Comparison of ENCODE assay signal across 14 cellular contexts in the genomic region with DNA sequence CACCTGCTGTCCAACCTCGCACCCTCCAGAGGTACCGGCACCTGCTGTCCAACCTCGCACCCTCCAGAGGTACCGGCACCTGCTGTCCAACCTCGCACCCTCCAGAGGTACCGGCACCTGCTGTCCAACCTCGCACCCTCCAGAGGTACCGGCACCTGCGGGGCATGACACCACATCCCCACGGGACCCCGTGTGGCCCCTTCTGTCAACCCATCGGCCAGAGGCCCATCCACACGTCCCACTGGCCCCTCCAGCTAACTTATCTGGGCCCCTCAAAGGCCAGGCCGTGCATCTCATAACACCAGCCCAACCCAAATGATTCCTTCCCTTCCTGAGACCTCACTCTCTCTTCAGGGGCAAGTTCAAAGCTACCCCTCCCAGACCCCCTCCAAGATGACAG. TPM values are rescaled to one million over a fixed set of nuclear protein-coding genes. Genes with fewer than 3 reads are reported as not detected.
DNase-seq lines count a peak whose midpoint lies in the region; ATAC-seq and TF ChIP-seq lines count a peak whose summit lies in the region.
"Not testable (repeated sequence)": the region's sequence is repeated elsewhere in the genome, so short reads cannot be mapped to it uniquely, and the experiment has no call there.
"Had no signal": no experiment of that assay in that cellular context is flagged by ENCODE, and none has a peak within 500 bp of the region (broad histone marks: within the 10 kb centered on the region; RNA-seq: fewer than 3 reads in every experiment).

No MANE protein-coding gene starts in this region.

- peaks cover 76% of the 10 kb centered on the region for H3K4me1 Mint-ChIP-seq in CD4-positive, alpha-beta T cell (ENCODE audit: low read depth)
- peaks cover 61% of the 10 kb centered on the region for H3K4me1 Mint-ChIP-seq in activated CD4-positive, alpha-beta T cell treated with anti-CD3 and anti-CD28 coated beads, Interleukin-2, amount 10 ng/mL, durations not matched to agents 24 days and 14 days
- peaks cover 79% of the 10 kb centered on the region for H3K4me1 Mint-ChIP-seq in activated T-cell treated with anti-CD3 and anti-CD28 coated beads, Interleukin-2, amount 50 U/mL, for 72 hours (ENCODE audit: low read depth)
- peaks cover 79% of the 10 kb centered on the region for H3K4me1 Mint-ChIP-seq in activated naive CD8-positive, alpha-beta T cell treated with anti-CD3 and anti-CD28 coated beads for 36 hours
- peaks cover 77 to 97% of the 10 kb centered on the region in 2 donors for H3K4me1 Mint-ChIP-seq in natural killer cell
- peaks cover 90% of the 10 kb centered on the region for H3K4me1 Mint-ChIP-seq in stimulated activated memory B cell treated with anti-CD40 and anti-IgM and Interleukin-4, amounts not matched to agents 10 μg/mL and 1 μg/mL and 100 μg/mL, for 72 hours

- not testable (repeated sequence) for H3K36me3 ChIP-seq in Loucy (ENCODE audit: insufficient read depth, low read length)

- not testable (repeated sequence) for H3K27me3 Mint-ChIP-seq in CD4-positive, alpha-beta T cell; activated CD4-positive, alpha-beta T cell treated with anti-CD3 and anti-CD28 coated beads, Interleukin-2, amount 10 ng/mL, durations not matched to agents 24 days and 14 days; activated T-cell treated with anti-CD3 and anti-CD28 coated beads, Interleukin-2, amount 50 U/mL, for 72 hours (ENCODE audit: low read depth); activated naive CD8-positive, alpha-beta T cell treated with anti-CD3 and anti-CD28 coated beads for 36 hours; natural killer cell (ENCODE audit: low read depth in 2 of 2); stimulated activated memory B cell treated with anti-CD40 and anti-IgM and Interleukin-4, amounts not matched to agents 10 μg/mL and 1 μg/mL and 100 μg/mL, for 72 hours

- not testable (repeated sequence) for H3K9me3 ChIP-seq in CD4-positive, alpha-beta T cell (ENCODE audit: control insufficient read depth, low read length); Loucy (ENCODE audit: insufficient read depth, low read depth, low read length)

- peaks cover 97% of the 10 kb centered on the region for H3K79me2 ChIP-seq in Loucy (ENCODE audit: insufficient read depth, low read length)

- H3F3A ChIP-seq in Loucy (ENCODE audit: low read depth), result not testable (repeated sequence)

- not testable (repeated sequence) for H3K9me2 ChIP-seq in Loucy (replicated peaks; ENCODE audit: low read depth, low read length)

- TF ChIP-seq CTCF in CD4-positive, alpha-beta T cell (IDR thresholded peaks at IDR 0.05); Loucy (conservative IDR thresholded peaks at IDR 0.05; ENCODE audit: low read length); natural killer cell (IDR thresholded peaks at IDR 0.05): not testable (repeated sequence)

- H3K4me3 Mint-ChIP-seq in CD4-positive, alpha-beta T cell, result peak overlapping the region; percentile 83
- peak overlapping the region; percentile 52 for H3K4me3 Mint-ChIP-seq in activated CD4-positive, alpha-beta T cell treated with anti-CD3 and anti-CD28 coated beads, Interleukin-2, amount 10 ng/mL, durations not matched to agents 24 days and 14 days
- peak overlapping the region; percentile 37 to 95 for H3K4me3 Mint-ChIP-seq in activated T-cell treated with anti-CD3 and anti-CD28 coated beads, Interleukin-2, amount 50 U/mL, for 72 hours
- H3K4me3 Mint-ChIP-seq in activated naive CD8-positive, alpha-beta T cell treated with anti-CD3 and anti-CD28 coated beads for 36 hours, result peak overlapping the region; percentile 66
- peak overlapping the region; percentile 98 for H3K4me3 Mint-ChIP-seq in natural killer cell
- peak overlapping the region; percentile 45 for H3K4me3 Mint-ChIP-seq in stimulated activated memory B cell treated with anti-CD40 and anti-IgM and Interleukin-4, amounts not matched to agents 10 μg/mL and 1 μg/mL and 100 μg/mL, for 72 hours

- not testable (repeated sequence) for DNase-seq in CD4-positive, alpha-beta T cell; activated CD4-positive, alpha-beta T cell treated with anti-CD3 and anti-CD28 coated beads, Interleukin-2, amount 10 ng/mL, durations not matched to agents 24 days and 14 days; activated T-cell treated with anti-CD3 and anti-CD28 coated beads, Interleukin-2, amount 50 U/mL, for 72 hours; activated naive CD8-positive, alpha-beta T cell treated with anti-CD3 and anti-CD28 coated beads for 36 hours
- peak; percentile 49 for DNase-seq in Right ventricle myocardium inferior (ENCODE audit: missing footprints)
- DNase-seq in natural killer cell, result peak; percentile 15

- peak overlapping the region; percentile 99 for H3K27ac Mint-ChIP-seq in CD4-positive, alpha-beta T cell
- H3K27ac Mint-ChIP-seq in activated CD4-positive, alpha-beta T cell treated with anti-CD3 and anti-CD28 coated beads, Interleukin-2, amount 10 ng/mL, durations not matched to agents 24 days and 14 days, result peak overlapping the region; percentile 18
- peak overlapping the region; percentile 68 for H3K27ac Mint-ChIP-seq in activated T-cell treated with anti-CD3 and anti-CD28 coated beads, Interleukin-2, amount 50 U/mL, for 72 hours
- peak overlapping the region; percentile 97 for H3K27ac Mint-ChIP-seq in activated naive CD8-positive, alpha-beta T cell treated with anti-CD3 and anti-CD28 coated beads for 36 hours
- H3K27ac Mint-ChIP-seq in natural killer cell, result peak overlapping the region; percentile 91 to 92
- H3K27ac Mint-ChIP-seq in stimulated activated memory B cell treated with anti-CD40 and anti-IgM and Interleukin-4, amounts not matched to agents 10 μg/mL and 1 μg/mL and 100 μg/mL, for 72 hours, result peak overlapping the region; percentile 94

- not testable (repeated sequence) for H3K9ac ChIP-seq in Loucy (ENCODE audit: low read depth, low read length, poor library complexity, severe bottlenecking)

- peaks cover 21% of the 10 kb centered on the region for H4K20me1 ChIP-seq in Loucy (ENCODE audit: insufficient read depth, low read length, poor library complexity, severe bottlenecking)

- H2AFZ ChIP-seq in Loucy (ENCODE audit: low read length), result not testable (repeated sequence)

- peak overlapping the region; percentile 94 for H3K4me2 ChIP-seq in Loucy (ENCODE audit: low read depth, low read length, poor library complexity, severe bottlenecking)

- H3K4me3 ChIP-seq in Loucy (ENCODE audit: low read length, poor library complexity, severe bottlenecking), result not testable (repeated sequence)

- H3K9me3 Mint-ChIP-seq in CD4-positive, alpha-beta T cell; activated CD4-positive, alpha-beta T cell treated with anti-CD3 and anti-CD28 coated beads, Interleukin-2, amount 10 ng/mL, durations not matched to agents 24 days and 14 days; activated T-cell treated with anti-CD3 and anti-CD28 coated beads, Interleukin-2, amount 50 U/mL, for 72 hours; activated naive CD8-positive, alpha-beta T cell treated with anti-CD3 and anti-CD28 coated beads for 36 hours; natural killer cell; stimulated activated memory B cell treated with anti-CD40 and anti-IgM and Interleukin-4, amounts not matched to agents 10 μg/mL and 1 μg/mL and 100 μg/mL, for 72 hours: not testable (repeated sequence)

- CTCF ChIA-PET in CD4-positive, alpha-beta T cell (lab: Charles Lee), result not testable (repeated sequence)

- not testable (repeated sequence) for H3K27ac ChIP-seq in CD4-positive, alpha-beta T cell (ENCODE audit: low read depth, low read length)

- H3K36me3 Mint-ChIP-seq in CD4-positive, alpha-beta T cell (ENCODE audit: low read depth), result peaks cover 75% of the 10 kb centered on the region
- peaks cover 39% of the 10 kb centered on the region for H3K36me3 Mint-ChIP-seq in activated CD4-positive, alpha-beta T cell treated with anti-CD3 and anti-CD28 coated beads, Interleukin-2, amount 10 ng/mL, durations not matched to agents 24 days and 14 days (ENCODE audit: low read depth)
- H3K36me3 Mint-ChIP-seq in activated T-cell treated with anti-CD3 and anti-CD28 coated beads, Interleukin-2, amount 50 U/mL, for 72 hours (ENCODE audit: insufficient read depth in 2 of 2), result peaks cover 12 to 13% of the 10 kb centered on the region in 2 donors
- H3K36me3 Mint-ChIP-seq in activated naive CD8-positive, alpha-beta T cell treated with anti-CD3 and anti-CD28 coated beads for 36 hours, result peaks cover 34% of the 10 kb centered on the region
- H3K36me3 Mint-ChIP-seq in natural killer cell; stimulated activated memory B cell treated with anti-CD40 and anti-IgM and Interleukin-4, amounts not matched to agents 10 μg/mL and 1 μg/mL and 100 μg/mL, for 72 hours: not testable (repeated sequence)

- peaks cover 76% of the 10 kb centered on the region for H3K4me1 ChIP-seq in Loucy (ENCODE audit: insufficient read depth, low read length, poor library complexity, severe bottlenecking)

- ATAC-seq in CD4-positive, alpha-beta T cell (ENCODE audit: poor library complexity); activated T-cell treated with anti-CD3 and anti-CD28 coated beads, Interleukin-2, amount 50 U/mL, for 72 hours (replicated peaks in 1 of 2); Right ventricle myocardium inferior; natural killer cell; stimulated activated memory B cell treated with anti-CD40 and anti-IgM and Interleukin-4, amounts not matched to agents 10 μg/mL and 1 μg/mL and 100 μg/mL, for 72 hours: not testable (repeated sequence)

- H3K27me3 ChIP-seq in CD4-positive, alpha-beta T cell (ENCODE audit: control insufficient read depth, insufficient read depth, low read length); Loucy (ENCODE audit: insufficient read depth, low read length, poor library complexity, severe bottlenecking): not testable (repeated sequence)

- POLR2A ChIA-PET in CD4-positive, alpha-beta T cell (lab: Charles Lee), result interaction anchor here (1.4 to 7.5 kb wide), 6 partner anchors 14 to 100 kb away, joined by 3 to 138 read pairs (median 16); no protein-coding TSS in a partner anchor

- intact Hi-C loops in CD4-positive, alpha-beta T cell (cut with DNase I, micrococcal nuclease), result loop anchor here (5.0 kb wide), 3 partner anchors 36 to 309 kb away; no protein-coding TSS in a partner anchor
- intact Hi-C loops in activated CD4-positive, alpha-beta T cell treated with anti-CD3 and anti-CD28 coated beads, Interleukin-2, amount 10 ng/mL, durations not matched to agents 24 days and 14 days (cut with micrococcal nuclease); Right ventricle myocardium inferior (cut with DNase I); natural killer cell (cut with micrococcal nuclease): not testable (repeated sequence)

RNA-seq across cellular contexts. Expression of a gene that starts 6.3 kb away (rescaled TPM):
- 100 to 1,000 TPM; 181 to 184 TPM for total RNA-seq in CD4-positive, alpha-beta T cell
- total RNA-seq in activated CD4-positive, alpha-beta T cell treated with anti-CD3 and anti-CD28 coated beads, Interleukin-2, amount 10 ng/mL, durations not matched to agents 24 days and 14 days, result 15.9 TPM in 2 replicates
- 10 to 100 TPM; 39.2 to 48.9 TPM for total RNA-seq in activated T-cell treated with anti-CD3 and anti-CD28 coated beads, Interleukin-2, amount 50 U/mL, for 72 hours
- total RNA-seq in activated naive CD8-positive, alpha-beta T cell treated with anti-CD3 and anti-CD28 coated beads for 36 hours, result 10 to 100 TPM; 25.6 to 26.5 TPM
- total RNA-seq in Right ventricle myocardium inferior (12.7 TPM), natural killer cell (100 to 1,000 TPM; 252 to 277 (median 274) TPM)

RNA-seq across cellular contexts. Expression of a gene that starts 53.0 kb away (rescaled TPM):
- under 1 TPM; 0.47 to 0.52 TPM for total RNA-seq in CD4-positive, alpha-beta T cell
- total RNA-seq in activated CD4-positive, alpha-beta T cell treated with anti-CD3 and anti-CD28 coated beads, Interleukin-2, amount 10 ng/mL, durations not matched to agents 24 days and 14 days, result not detected in 2 replicates
- 1 to 10 TPM in 1 of 2 donors, under 1 TPM in 1; 0.36 to 1.1 TPM for total RNA-seq in activated T-cell treated with anti-CD3 and anti-CD28 coated beads, Interleukin-2, amount 50 U/mL, for 72 hours
- not detected for total RNA-seq in activated naive CD8-positive, alpha-beta T cell treated with anti-CD3 and anti-CD28 coated beads for 36 hours
- total RNA-seq in Right ventricle myocardium inferior (not detected), natural killer cell (1 to 10 TPM in 1 of 3 donors, under 1 TPM in 1, not detected in 1; 0.45 to 7.7 TPM)
- total RNA-seq: A673, G401, H4, MCF 10A, OCI-LY7, RPMI7951 had no signal

Comparison
In these comparisons a context has a peak if more than half of its experiments do, and no peak if none do; other contexts are left out.
1. H3K27ac Mint-ChIP-seq: peak in every context shown above with its lines; median percentile 99 in CD4-positive, alpha-beta T cell; 97 in activated naive CD8-positive, alpha-beta T cell treated with anti-CD3 and anti-CD28 coated beads for 36 hours; 94 in stimulated activated memory B cell treated with anti-CD40 and anti-IgM and Interleukin-4, amounts not matched to agents 10 μg/mL and 1 μg/mL and 100 μg/mL, for 72 hours; 92 in natural killer cell; 68 in activated T-cell treated with anti-CD3 and anti-CD28 coated beads, Interleukin-2, amount 50 U/mL, for 72 hours; 18 in activated CD4-positive, alpha-beta T cell treated with anti-CD3 and anti-CD28 coated beads, Interleukin-2, amount 10 ng/mL, durations not matched to agents 24 days and 14 days.
2. H3K4me3 Mint-ChIP-seq: peak in every context shown above with its lines; median percentile 98 in natural killer cell; 83 in CD4-positive, alpha-beta T cell; 66 in activated T-cell treated with anti-CD3 and anti-CD28 coated beads, Interleukin-2, amount 50 U/mL, for 72 hours; 66 in activated naive CD8-positive, alpha-beta T cell treated with anti-CD3 and anti-CD28 coated beads for 36 hours; 52 in activated CD4-positive, alpha-beta T cell treated with anti-CD3 and anti-CD28 coated beads, Interleukin-2, amount 10 ng/mL, durations not matched to agents 24 days and 14 days; 45 in stimulated activated memory B cell treated with anti-CD40 and anti-IgM and Interleukin-4, amounts not matched to agents 10 μg/mL and 1 μg/mL and 100 μg/mL, for 72 hours.